Comparison of ENCODE assay signal across 8 cellular contexts in genomic region chr3:171833775-171834460, GRCh38. TPM values are rescaled to one million over a fixed set of nuclear protein-coding genes. Genes with fewer than 3 reads are reported as not detected.
DNase-seq lines count a peak whose midpoint lies in the region; ATAC-seq and TF ChIP-seq lines count a peak whose summit lies in the region.

No MANE protein-coding gene starts in this region.

- no peak overlapping the region for H3K4me3 ChIP-seq in ovary

- WGBS in ovary, 3 donors, result 6 to 20% (median 7%) methylated on average over 3 of the region's 3 CpGs

- H3K27me3 Mint-ChIP-seq in effector memory CD8-positive, alpha-beta T cell, result peaks cover 0 to 23% of the 10 kb centered on the region in 2 donors

- peaks cover 0 to 8% of the 10 kb centered on the region in 2 donors for H3K4me1 Mint-ChIP-seq in effector memory CD8-positive, alpha-beta T cell (ENCODE audit: low read depth in 2 of 2)

- H3K4me3 Mint-ChIP-seq in effector memory CD8-positive, alpha-beta T cell, result no peak overlapping the region

- peaks cover 13% of the 10 kb centered on the region for H3K4me1 ChIP-seq in ovary (ENCODE audit: insufficient read depth)

- intact Hi-C loops in ovary (cut with DNase I), result loop anchor here in 2 of 4 donors (10.0 kb wide), 3 partner anchors 179 to 501 kb away; no protein-coding TSS in a partner anchor

- no peaks in the 10 kb centered on the region for H3K9me3 Mint-ChIP-seq in effector memory CD8-positive, alpha-beta T cell

- TF ChIP-seq EP300 in ovary (IDR thresholded peaks at IDR 0.05), result no peak

- TF ChIP-seq CTCF in ovary (IDR thresholded peaks at IDR 0.05), result peak in 2 of 3 donors; percentile 12 to 43

- H3K27ac ChIP-seq in ovary, result peak overlapping the region; percentile 6 to 84

- ATAC-seq in GM21786 (IDR thresholded peaks at IDR 0.05; ENCODE audit: unreplicated experiment), result peak; percentile 71
- ATAC-seq in effector memory CD8-positive, alpha-beta T cell (replicated peaks), result peak; percentile 65
- ATAC-seq in HG03280 (IDR thresholded peaks at IDR 0.05; ENCODE audit: unreplicated experiment), result no peak

- no peaks in the 10 kb centered on the region for H3K9me3 ChIP-seq in ovary

- in situ Hi-C loops in G401 (cut with HindIII; ENCODE audit: low sequenced_read_pairs), result no loop called here

- no peak overlapping the region for H3K27ac Mint-ChIP-seq in effector memory CD8-positive, alpha-beta T cell

- TF ChIP-seq POLR2A in ovary (IDR thresholded peaks at IDR 0.05), result peak; percentile 23

- H3K36me3 Mint-ChIP-seq in effector memory CD8-positive, alpha-beta T cell (ENCODE audit: insufficient read depth), result no peaks in the 10 kb centered on the region

- DNase-seq in DMS 273 (lab: John Stamatoyannopoulos, UW; ENCODE audit: unreplicated experiment) (peak; percentile 58), NCI-H2227 treated with DMSO at 0.1 percent for 48 hours (lab: John Stamatoyannopoulos, UW) (peak; percentile 15), ovary (no peak), inferior parietal cortex (ENCODE audit: extremely low spot score) (no peak), G401 (ENCODE audit: low spot score) (no peak)
- no peak for DNase-seq in effector memory CD8-positive, alpha-beta T cell

- no peaks in the 10 kb centered on the region for H3K27me3 ChIP-seq in ovary

- H3K36me3 ChIP-seq in ovary, result no peaks in the 10 kb centered on the region

RNA-seq across cellular contexts. Expression of gene TMEM212, which starts 9.2 kb away (rescaled TPM):
- 1 to 10 TPM in 2 of 7 donors, under 1 TPM in 2, not detected in 3; 0.35 to 5.5 (median 0.93) TPM for total RNA-seq in ovary
- not detected for polyA plus RNA-seq in ovary
- total RNA-seq in G401 (2014; rRNA removed; shearing (Covaris generic)), result not detected in 2 replicates

RNA-seq across cellular contexts. Expression of gene PLD1, which starts 23.6 kb away (rescaled TPM):
- total RNA-seq in ovary, result 100 to 1,000 TPM in 1 of 7 donors, 10 to 100 TPM in 6; 26.1 to 125 (median 55.2) TPM
- polyA plus RNA-seq in ovary, result 10 to 100 TPM; 24.6 to 52.1 TPM
- not detected in 2 replicates for total RNA-seq in G401 (2014; rRNA removed; shearing (Covaris generic))

Comparison
In these comparisons a context has a peak if more than half of its experiments do, and no peak if none do; other contexts are left out.
1. DNase-seq: peak in DMS 273 (single experiment) and NCI-H2227 treated with DMSO at 0.1 percent for 48 hours (single experiment); none in effector memory CD8-positive, alpha-beta T cell (0 of 3), ovary (0 of 5), inferior parietal cortex (single experiment) and G401 (single experiment).
2. RNA of gene PLD1, which starts 23.6 kb away (total RNA-seq): 26.1 to 125 TPM in ovary; not detected in G401; every median in the first group is over 10 times any median in the second.